31 cellular contexts compared by ENCODE assay signal in the genomic region with DNA sequence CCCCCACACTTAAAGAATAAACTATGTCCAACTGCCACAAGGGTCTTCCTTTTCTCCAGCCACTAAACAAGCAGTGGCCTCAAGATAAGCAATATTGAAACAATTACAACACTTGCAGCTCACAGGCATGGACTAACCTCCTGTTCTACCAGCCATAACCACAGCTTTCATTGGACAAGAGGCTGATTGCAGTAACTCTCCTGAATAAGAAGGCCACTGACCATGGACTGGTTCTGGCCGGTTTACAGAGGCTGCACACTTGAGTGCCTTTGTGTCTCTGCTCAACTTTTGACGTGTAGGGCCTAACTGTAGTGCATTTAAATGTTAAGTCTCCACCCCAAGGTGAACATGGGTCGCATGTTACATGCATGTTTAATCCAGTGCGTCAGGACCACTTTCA.
"Had no signal": no experiment of that assay in that cellular context is flagged by ENCODE, and none has a peak within 500 bp of the region (broad histone marks: within the 10 kb centered on the region; RNA-seq: fewer than 3 reads in every experiment).

No MANE protein-coding gene starts in this region.

- H3K36me3 Mint-ChIP-seq: activated CD4-positive, alpha-beta memory T cell treated with anti-CD3 and anti-CD28 coated beads for 36 hours; activated naive CD4-positive, alpha-beta T cell treated with anti-CD3 and anti-CD28 coated beads, Interleukin-2, amount 10 ng/mL, durations not matched to agents 7 days and 5 days; activated naive CD8-positive, alpha-beta T cell; brain had no signal

- ATAC-seq: activated naive CD8-positive, alpha-beta T cell treated with anti-CD3 and anti-CD28 coated beads, Interleukin-2, amount 50 U/mL, for 24 hours had no signal

- H3K4me3 Mint-ChIP-seq: activated B cell treated with CpG ODN at 0.5 μM for 24 hours; activated CD4-positive, alpha-beta memory T cell treated with anti-CD3 and anti-CD28 coated beads for 36 hours; activated naive CD4-positive, alpha-beta T cell treated with anti-CD3 and anti-CD28 coated beads, Interleukin-2, amount 10 ng/mL, durations not matched to agents 7 days and 5 days; activated naive CD8-positive, alpha-beta T cell; activated naive CD8-positive, alpha-beta T cell treated with anti-CD3 and anti-CD28 coated beads, Interleukin-2, amount 50 U/mL, for 24 hours; brain had no signal

- DNase-seq: activated B cell treated with CpG ODN at 0.5 μM for 24 hours; activated CD4-positive, alpha-beta memory T cell treated with anti-CD3 and anti-CD28 coated beads for 36 hours; activated CD4-positive, alpha-beta T cell treated with anti-CD3 and anti-CD28 coated beads for 4 hours; activated CD4-positive, alpha-beta T cell treated with anti-CD3 and anti-CD28 coated beads, Interleukin-2, amount 50 U/mL, for 1 hour; activated CD4-positive, CD25-positive, alpha-beta regulatory T cell treated with anti-CD3 and anti-CD28 coated beads, Interleukin-2, amount 50 U/mL, for 72 hours; activated CD8-positive, alpha-beta memory T cell treated with anti-CD3 and anti-CD28 coated beads, Interleukin-2, amount 50 U/mL, for 48 hours; activated effector memory CD4-positive, alpha-beta T cell treated with Interleukin-2 at 50 U/mL for 16 hours; activated naive CD4-positive, alpha-beta T cell treated with anti-CD3 and anti-CD28 coated beads, Interleukin-2, amount 10 ng/mL, durations not matched to agents 7 days and 5 days; activated naive CD8-positive, alpha-beta T cell treated with anti-CD3 and anti-CD28 coated beads, Interleukin-2, amount 50 U/mL, for 24 hours; activated T-cell treated with anti-CD3 and anti-CD28 coated beads, Interleukin-2, amount 50 U/mL, for 48 hours; anterior cingulate cortex; caudate nucleus; cerebellar nuclear complex; Karpas-422; NCI-H1092; NCI-H1436 treated with DMSO at 0.1 percent for 48 hours; NCI-H1694 treated with DMSO at 0.1 percent for 48 hours; NCI-H2029; NCI-H345; NCI-H524 treated with DMSO at 0.1 percent for 48 hours; NCI-H748 treated with DMSO at 0.1 percent for 48 hours; NK-92 treated with Interleukin-12 subunit alpha and Interleukin-12 subunit beta, amount 100 ng/mL, for 24 hours; PC-9; Right ventricle myocardium superior; SW 1271; T-helper 1 cell; T-helper 2 cell; T-helper 9 cell had no signal

- H3K9me3 Mint-ChIP-seq: activated CD4-positive, alpha-beta memory T cell treated with anti-CD3 and anti-CD28 coated beads for 36 hours; activated naive CD4-positive, alpha-beta T cell treated with anti-CD3 and anti-CD28 coated beads, Interleukin-2, amount 10 ng/mL, durations not matched to agents 7 days and 5 days; brain had no signal

- H3K27ac Mint-ChIP-seq: activated B cell treated with CpG ODN at 0.5 μM for 24 hours; activated CD4-positive, alpha-beta memory T cell treated with anti-CD3 and anti-CD28 coated beads for 36 hours; activated naive CD4-positive, alpha-beta T cell treated with anti-CD3 and anti-CD28 coated beads, Interleukin-2, amount 10 ng/mL, durations not matched to agents 7 days and 5 days; activated naive CD8-positive, alpha-beta T cell; activated naive CD8-positive, alpha-beta T cell treated with anti-CD3 and anti-CD28 coated beads, Interleukin-2, amount 50 U/mL, for 24 hours; brain had no signal

- H3K4me3 ChIP-seq: PC-9 had no signal

- H3K27me3 Mint-ChIP-seq: activated B cell treated with CpG ODN at 0.5 μM for 24 hours; activated CD4-positive, alpha-beta memory T cell treated with anti-CD3 and anti-CD28 coated beads for 36 hours; activated naive CD4-positive, alpha-beta T cell treated with anti-CD3 and anti-CD28 coated beads, Interleukin-2, amount 10 ng/mL, durations not matched to agents 7 days and 5 days; activated naive CD8-positive, alpha-beta T cell; activated naive CD8-positive, alpha-beta T cell treated with anti-CD3 and anti-CD28 coated beads, Interleukin-2, amount 50 U/mL, for 24 hours; brain had no signal

- H3K27ac ChIP-seq: PC-9, VCaP had no signal

- H3K4me1 Mint-ChIP-seq: activated B cell treated with CpG ODN at 0.5 μM for 24 hours; activated naive CD4-positive, alpha-beta T cell treated with anti-CD3 and anti-CD28 coated beads, Interleukin-2, amount 10 ng/mL, durations not matched to agents 7 days and 5 days had no signal
